13 cellular contexts compared by ENCODE assay signal in the genomic region with DNA sequence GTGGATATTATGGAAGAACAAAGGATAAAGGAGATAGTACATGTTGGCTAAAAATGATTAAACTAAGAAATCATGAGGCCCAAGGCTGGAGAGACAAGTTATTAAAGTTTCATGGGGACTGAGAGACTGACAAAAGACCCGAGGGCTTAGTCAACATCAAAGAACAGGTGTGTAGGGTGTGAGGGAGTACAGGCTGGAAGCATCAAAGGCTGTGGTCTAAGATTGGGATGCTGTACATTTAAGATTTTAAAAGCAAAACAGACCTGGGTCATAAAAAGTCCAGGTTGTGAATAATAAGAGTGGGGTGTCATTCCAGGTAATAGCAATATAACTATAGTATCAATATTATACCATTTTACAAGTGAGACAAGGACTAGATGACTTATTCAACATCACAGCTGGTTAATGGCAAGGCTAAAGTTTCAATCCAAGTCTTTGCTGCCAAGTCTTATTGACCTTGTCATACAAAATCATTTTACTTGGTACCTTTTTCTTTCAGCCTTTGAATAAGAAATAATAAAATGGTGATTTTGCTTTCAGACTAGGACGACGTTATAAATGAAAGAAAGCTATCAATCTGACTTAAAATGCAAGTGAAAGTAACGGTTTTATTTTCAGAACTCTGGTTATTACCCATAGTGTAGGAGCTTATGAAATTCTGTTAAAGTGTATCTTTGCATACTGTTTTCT.
DNase-seq lines count a peak whose midpoint lies in the region; ATAC-seq and TF ChIP-seq lines count a peak whose summit lies in the region.
"Had no signal": no experiment of that assay in that cellular context is flagged by ENCODE, and none has a peak within 500 bp of the region (broad histone marks: within the 10 kb centered on the region; RNA-seq: fewer than 3 reads in every experiment).

No MANE protein-coding gene starts in this region.

- TF ChIP-seq POLR2A in gastrocnemius medialis (IDR thresholded peaks at IDR 0.05): no peak
- no peak for TF ChIP-seq POLR2A in sigmoid colon (IDR thresholded peaks at IDR 0.05)

- H3K27me3 Mint-ChIP-seq in CD8-positive, alpha-beta memory T cell: no peaks in the 10 kb centered on the region

- no peak overlapping the region for H3K4me3 Mint-ChIP-seq in CD8-positive, alpha-beta memory T cell

- intact Hi-C loops in gastrocnemius medialis (cut with DNase I; ENCODE audit: low total_unique reads): no loop called here
- intact Hi-C loops in sigmoid colon (cut with DNase I): no loop called here

- H3K27ac ChIP-seq in CD8-positive, alpha-beta memory T cell (ENCODE audit: low read depth, low read length): no peak overlapping the region
- H3K27ac ChIP-seq in gastrocnemius medialis (no peak overlapping the region), sigmoid colon (no peak overlapping the region)
- H3K27ac ChIP-seq: C4-2B, coronary artery had no signal

- no peaks in the 10 kb centered on the region for H3K9me3 Mint-ChIP-seq in CD8-positive, alpha-beta memory T cell

- no peak for TF ChIP-seq CTCF in gastrocnemius medialis (IDR thresholded peaks at IDR 0.05 in 4 of 5, conservative IDR thresholded peaks at IDR 0.05 in 1 of 5)
- TF ChIP-seq CTCF in sigmoid colon (IDR thresholded peaks at IDR 0.05): no peak

- peak overlapping the region; percentile 8 for H3K4me3 ChIP-seq in CD8-positive, alpha-beta memory T cell (ENCODE audit: low read length)
- H3K4me3 ChIP-seq in gastrocnemius medialis (no peak overlapping the region), sigmoid colon (no peak overlapping the region)
- H3K4me3 ChIP-seq: coronary artery had no signal

- H3K27ac Mint-ChIP-seq in CD8-positive, alpha-beta memory T cell: peak overlapping the region in 2 of 8 donors; percentile 34 to 68

- POLR2A ChIA-PET in CD8-positive, alpha-beta memory T cell (lab: Charles Lee): interaction anchor here (0.9 kb wide), 1 partner anchor 212 kb away, joined by 3 read pairs; a partner anchor contains a TSS

- H3K4me1 Mint-ChIP-seq in CD8-positive, alpha-beta memory T cell: peaks cover 30 to 33% (median 32%) of the 10 kb centered on the region in 3 donors

- CTCF ChIA-PET in CD8-positive, alpha-beta memory T cell (lab: Charles Lee): interaction anchor here (0.9 kb wide), 1 partner anchor 12 kb away, joined by 3 read pairs; no protein-coding TSS in a partner anchor

- peaks cover 0 to 1% (median 1%) of the 10 kb centered on the region in 3 donors for H3K36me3 Mint-ChIP-seq in CD8-positive, alpha-beta memory T cell

- no peaks in the 10 kb centered on the region for H3K9me3 ChIP-seq in CD8-positive, alpha-beta memory T cell (ENCODE audit: low read length)
- H3K9me3 ChIP-seq in gastrocnemius medialis (no peaks in the 10 kb centered on the region), sigmoid colon (no peaks in the 10 kb centered on the region)

- no peaks in the 10 kb centered on the region for H3K36me3 ChIP-seq in CD8-positive, alpha-beta memory T cell (ENCODE audit: insufficient read depth, low read length)
- H3K36me3 ChIP-seq in gastrocnemius medialis: no peaks in the 10 kb centered on the region
- no peaks in the 10 kb centered on the region for H3K36me3 ChIP-seq in sigmoid colon

- WGBS in sigmoid colon, 2 donors: 34 to 41% methylated on average over 4 of the region's 4 CpGs

- peaks cover 77% of the 10 kb centered on the region for H3K4me1 ChIP-seq in CD8-positive, alpha-beta memory T cell (ENCODE audit: insufficient read depth, low read length)
- H3K4me1 ChIP-seq in gastrocnemius medialis: peaks cover 0 to 9% of the 10 kb centered on the region in 2 donors
- H3K4me1 ChIP-seq in sigmoid colon: no peaks in the 10 kb centered on the region

- no peaks in the 10 kb centered on the region for H3K27me3 ChIP-seq in CD8-positive, alpha-beta memory T cell (ENCODE audit: insufficient read depth, low read length, poor library complexity, severe bottlenecking)
- no peaks in the 10 kb centered on the region for H3K27me3 ChIP-seq in gastrocnemius medialis
- H3K27me3 ChIP-seq in sigmoid colon: no peaks in the 10 kb centered on the region

- in situ Hi-C loops in gastrocnemius medialis (cut with MboI; ENCODE audit: low sequenced_read_pairs in 4 of 4): no loop called here

- TF ChIP-seq EP300 in sigmoid colon (IDR thresholded peaks at IDR 0.05): no peak

- ATAC-seq in GM18909 (IDR thresholded peaks at IDR 0.05; ENCODE audit: poor library complexity, unreplicated experiment): peak; percentile 78
- ATAC-seq in HG02623 (IDR thresholded peaks at IDR 0.05; ENCODE audit: unreplicated experiment): peak; percentile 73
- ATAC-seq in HG03520 (IDR thresholded peaks at IDR 0.05; ENCODE audit: unreplicated experiment): peak; percentile 63
- no peak for ATAC-seq in gastrocnemius medialis
- ATAC-seq: Right ventricle myocardium inferior had no signal

- no peak for DNase-seq in CD8-positive, alpha-beta memory T cell
- DNase-seq in gastrocnemius medialis (no peak), SKM-1 (lab: John Stamatoyannopoulos, UW; ENCODE audit: unreplicated experiment) (no peak), sigmoid colon (no peak), foreskin melanocyte (no peak)
- DNase-seq: activated CD8-positive, alpha-beta memory T cell treated with anti-CD3 and anti-CD28 coated beads, Interleukin-2, amount 50 U/mL, for 48 hours; H7 had no signal

Comparison
In these comparisons a context has a peak if more than half of its experiments do, and no peak if none do; other contexts are left out.
1. ATAC-seq: peak in GM18909 (single experiment), HG02623 (single experiment) and HG03520 (single experiment); none in gastrocnemius medialis (0 of 2).